1 cellular context compared by ENCODE assay signal in genomic region chr2:181457741-181458425, GRCh38.
TF ChIP-seq lines count a peak whose summit lies in the region.

No MANE protein-coding gene starts in this region.

TF ChIP-seq in GM12878, 131 proteins besides CTCF, POLR2A, EP300 and RAD21 (continued from another document):
- TF ChIP-seq, protein P1, sequence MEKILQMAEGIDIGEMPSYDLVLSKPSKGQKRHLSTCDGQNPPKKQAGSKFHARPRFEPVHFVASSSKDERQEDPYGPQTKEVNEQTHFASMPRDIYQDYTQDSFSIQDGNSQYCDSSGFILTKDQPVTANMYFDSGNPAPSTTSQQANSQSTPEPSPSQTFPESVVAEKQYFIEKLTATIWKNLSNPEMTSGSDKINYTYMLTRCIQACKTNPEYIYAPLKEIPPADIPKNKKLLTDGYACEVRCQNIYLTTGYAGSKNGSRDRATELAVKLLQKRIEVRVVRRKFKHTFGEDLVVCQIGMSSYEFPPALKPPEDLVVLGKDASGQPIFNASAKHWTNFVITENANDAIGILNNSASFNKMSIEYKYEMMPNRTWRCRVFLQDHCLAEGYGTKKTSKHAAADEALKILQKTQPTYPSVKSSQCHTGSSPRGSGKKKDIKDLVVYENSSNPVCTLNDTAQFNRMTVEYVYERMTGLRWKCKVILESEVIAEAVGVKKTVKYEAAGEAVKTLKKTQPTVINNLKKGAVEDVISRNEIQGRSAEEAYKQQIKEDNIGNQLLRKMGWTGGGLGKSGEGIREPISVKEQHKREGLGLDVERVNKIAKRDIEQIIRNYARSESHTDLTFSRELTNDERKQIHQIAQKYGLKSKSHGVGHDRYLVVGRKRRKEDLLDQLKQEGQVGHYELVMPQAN (conservative IDR thresholded peaks at IDR 0.05), result peak; percentile 50; the same call in 1 of the 2 replicates
- peak; percentile 92 to 97 for TF ChIP-seq BHLHE40 (IDR thresholded peaks at IDR 0.05; ENCODE audit: borderline replicate concordance in 1 of 2, low read depth in 2 of 2, low read length in 1 of 2)
- peak; percentile 21 for TF ChIP-seq RUNX3 (IDR thresholded peaks at IDR 0.05; ENCODE audit: low read length)
- TF ChIP-seq, protein P2, sequence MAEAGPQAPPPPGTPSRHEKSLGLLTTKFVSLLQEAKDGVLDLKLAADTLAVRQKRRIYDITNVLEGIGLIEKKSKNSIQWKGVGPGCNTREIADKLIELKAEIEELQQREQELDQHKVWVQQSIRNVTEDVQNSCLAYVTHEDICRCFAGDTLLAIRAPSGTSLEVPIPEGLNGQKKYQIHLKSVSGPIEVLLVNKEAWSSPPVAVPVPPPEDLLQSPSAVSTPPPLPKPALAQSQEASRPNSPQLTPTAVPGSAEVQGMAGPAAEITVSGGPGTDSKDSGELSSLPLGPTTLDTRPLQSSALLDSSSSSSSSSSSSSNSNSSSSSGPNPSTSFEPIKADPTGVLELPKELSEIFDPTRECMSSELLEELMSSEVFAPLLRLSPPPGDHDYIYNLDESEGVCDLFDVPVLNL (IDR thresholded peaks at IDR 0.05; ENCODE audit: low read depth, low read length), result no peak
- peak; percentile 15; the same call in 1 of the 2 replicates for TF ChIP-seq NBN (IDR thresholded peaks at IDR 0.05)
- peak in 1 of 2 experiments; percentile 70; a peak in 2 of 3 replicates for TF ChIP-seq EGR1 (IDR thresholded peaks at IDR 0.05; ENCODE audit: borderline replicate concordance in 1 of 2, low read depth in 2 of 2, low read length in 2 of 2)
- TF ChIP-seq PAX5 (IDR thresholded peaks at IDR 0.05; ENCODE audit: borderline replicate concordance, low read depth, low read length), result peak; percentile 37; the same call in 1 of the 2 replicates
- TF ChIP-seq, protein P3, sequence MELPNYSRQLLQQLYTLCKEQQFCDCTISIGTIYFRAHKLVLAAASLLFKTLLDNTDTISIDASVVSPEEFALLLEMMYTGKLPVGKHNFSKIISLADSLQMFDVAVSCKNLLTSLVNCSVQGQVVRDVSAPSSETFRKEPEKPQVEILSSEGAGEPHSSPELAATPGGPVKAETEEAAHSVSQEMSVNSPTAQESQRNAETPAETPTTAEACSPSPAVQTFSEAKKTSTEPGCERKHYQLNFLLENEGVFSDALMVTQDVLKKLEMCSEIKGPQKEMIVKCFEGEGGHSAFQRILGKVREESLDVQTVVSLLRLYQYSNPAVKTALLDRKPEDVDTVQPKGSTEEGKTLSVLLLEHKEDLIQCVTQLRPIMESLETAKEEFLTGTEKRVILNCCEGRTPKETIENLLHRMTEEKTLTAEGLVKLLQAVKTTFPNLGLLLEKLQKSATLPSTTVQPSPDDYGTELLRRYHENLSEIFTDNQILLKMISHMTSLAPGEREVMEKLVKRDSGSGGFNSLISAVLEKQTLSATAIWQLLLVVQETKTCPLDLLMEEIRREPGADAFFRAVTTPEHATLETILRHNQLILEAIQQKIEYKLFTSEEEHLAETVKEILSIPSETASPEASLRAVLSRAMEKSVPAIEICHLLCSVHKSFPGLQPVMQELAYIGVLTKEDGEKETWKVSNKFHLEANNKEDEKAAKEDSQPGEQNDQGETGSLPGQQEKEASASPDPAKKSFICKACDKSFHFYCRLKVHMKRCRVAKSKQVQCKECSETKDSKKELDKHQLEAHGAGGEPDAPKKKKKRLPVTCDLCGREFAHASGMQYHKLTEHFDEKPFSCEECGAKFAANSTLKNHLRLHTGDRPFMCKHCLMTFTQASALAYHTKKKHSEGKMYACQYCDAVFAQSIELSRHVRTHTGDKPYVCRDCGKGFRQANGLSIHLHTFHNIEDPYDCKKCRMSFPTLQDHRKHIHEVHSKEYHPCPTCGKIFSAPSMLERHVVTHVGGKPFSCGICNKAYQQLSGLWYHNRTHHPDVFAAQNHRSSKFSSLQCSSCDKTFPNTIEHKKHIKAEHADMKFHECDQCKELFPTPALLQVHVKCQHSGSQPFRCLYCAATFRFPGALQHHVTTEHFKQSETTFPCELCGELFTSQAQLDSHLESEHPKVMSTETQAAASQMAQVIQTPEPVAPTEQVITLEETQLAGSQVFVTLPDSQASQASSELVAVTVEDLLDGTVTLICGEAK (IDR thresholded peaks at IDR 0.05; ENCODE audit: borderline replicate concordance), result peak; percentile 36; the same call in 1 of the 2 replicates
- TF ChIP-seq MYC (IDR thresholded peaks at IDR 0.05; ENCODE audit: insufficient read depth, insufficient read length, insufficient replicate concordance, low read length, severe bottlenecking), result peak; percentile 63
